10 cellular contexts compared by ENCODE assay signal in the genomic region with DNA sequence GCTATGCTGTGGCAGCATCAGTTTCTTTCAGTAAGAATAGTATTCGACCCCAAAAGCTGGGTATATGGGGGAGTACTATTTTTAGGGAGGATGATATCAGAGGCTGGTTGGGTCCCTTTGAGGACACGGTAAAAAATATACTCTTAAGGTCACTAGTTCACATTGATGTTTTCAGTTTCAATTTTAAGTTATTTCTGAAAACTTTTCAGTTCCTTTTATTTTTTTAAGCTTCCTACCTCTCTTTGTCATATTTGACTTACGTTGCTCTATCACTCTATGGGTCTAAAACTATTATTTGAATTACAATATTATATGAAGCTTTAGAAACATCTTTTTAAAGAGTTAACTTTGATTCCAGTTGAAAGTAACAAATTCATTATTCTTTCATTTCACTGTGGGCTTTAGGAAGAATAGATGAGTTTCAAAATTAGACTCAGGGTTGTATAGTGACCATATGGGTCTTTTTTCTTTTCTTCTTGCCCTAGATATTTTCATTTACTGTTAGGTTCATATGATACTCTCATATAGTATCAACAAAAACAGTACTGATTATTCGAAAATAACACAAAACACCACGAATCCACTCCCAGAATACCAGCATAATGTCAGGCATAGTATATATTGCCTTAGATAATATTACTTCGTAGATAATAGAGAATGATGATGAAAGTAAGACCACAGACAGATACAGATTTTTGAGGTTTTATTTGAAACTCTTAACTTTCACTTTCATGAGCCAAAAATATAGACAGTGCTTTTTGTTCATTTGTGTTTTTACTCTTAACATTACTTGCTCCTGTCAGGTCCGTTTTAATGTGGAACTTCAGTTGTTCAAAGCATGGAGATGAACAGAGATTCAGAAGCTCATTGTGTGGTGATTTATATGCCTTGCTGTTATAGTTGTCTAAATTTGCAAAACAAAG. TPM values are rescaled to one million over a fixed set of nuclear protein-coding genes. Genes with fewer than 3 reads are reported as not detected.
DNase-seq lines count a peak whose midpoint lies in the region; ATAC-seq and TF ChIP-seq lines count a peak whose summit lies in the region.
"Had no signal": no experiment of that assay in that cellular context is flagged by ENCODE, and none has a peak within 500 bp of the region (broad histone marks: within the 10 kb centered on the region; RNA-seq: fewer than 3 reads in every experiment).

No MANE protein-coding gene starts in this region.

- H3K27ac ChIP-seq in SJSA1 = 0 out of 2 replicates have a peak overlapping the region, but pooled peaks have one; percentile 5
- H3K27ac ChIP-seq: left lung had no signal

- 0 out of 2 replicates have a peak, but pooled peaks cover 3% of the 10 kb centered on the region for H3K36me3 ChIP-seq in SJSA1
- H3K36me3 ChIP-seq in Caco-2 (ENCODE audit: control insufficient read depth, insufficient read depth, low read length) = no peaks in the 10 kb centered on the region
- H3K36me3 ChIP-seq: left lung had no signal

- H3K27me3 ChIP-seq in SJSA1 (replicated peaks) = no peaks in the 10 kb centered on the region
- no peaks in the 10 kb centered on the region for H3K27me3 ChIP-seq in Caco-2 (replicated peaks; ENCODE audit: control insufficient read depth, insufficient read depth, low read length)
- H3K27me3 ChIP-seq: left lung had no signal

- intact Hi-C loops in activated naive CD4-positive, alpha-beta T cell treated with anti-CD3 and anti-CD28 coated beads for 36 hours (cut with micrococcal nuclease) = loop anchor here (1.0 kb wide), 1 partner anchor 171 kb away; no protein-coding TSS in a partner anchor
- intact Hi-C loops in Caco-2 (cut with micrococcal nuclease; ENCODE audit: unreplicated experiment) = no loop called here

- H3K4me3 Mint-ChIP-seq in activated naive CD4-positive, alpha-beta T cell treated with anti-CD3 and anti-CD28 coated beads for 36 hours = peak overlapping the region; percentile 42
- peak overlapping the region; percentile 69 to 73 for H3K4me3 Mint-ChIP-seq in stimulated activated naive CD8-positive, alpha-beta T cell treated with anti-CD3 and anti-CD28 coated beads, Interleukin-15, amount 100 ng/mL, for 72 hours
- no peak overlapping the region for H3K4me3 Mint-ChIP-seq in Caco-2 (ENCODE audit: unreplicated experiment)

- peak; percentile 88 for ATAC-seq in HG02943 (IDR thresholded peaks at IDR 0.05; ENCODE audit: low read depth, unreplicated experiment)
- ATAC-seq in stimulated activated naive CD8-positive, alpha-beta T cell treated with anti-CD3 and anti-CD28 coated beads, Interleukin-15, amount 100 ng/mL, for 72 hours = peak; percentile 64
- ATAC-seq: left lung had no signal

- peaks cover 2% of the 10 kb centered on the region for H3K27me3 Mint-ChIP-seq in activated naive CD4-positive, alpha-beta T cell treated with anti-CD3 and anti-CD28 coated beads for 36 hours (ENCODE audit: low read depth)
- no peaks in the 10 kb centered on the region for H3K27me3 Mint-ChIP-seq in stimulated activated naive CD8-positive, alpha-beta T cell treated with anti-CD3 and anti-CD28 coated beads, Interleukin-15, amount 100 ng/mL, for 72 hours
- no peaks in the 10 kb centered on the region for H3K27me3 Mint-ChIP-seq in Caco-2 (ENCODE audit: insufficient read depth, unreplicated experiment)

- H3K9me3 Mint-ChIP-seq in activated naive CD4-positive, alpha-beta T cell treated with anti-CD3 and anti-CD28 coated beads for 36 hours = peaks cover 16% of the 10 kb centered on the region
- peaks cover 18 to 19% of the 10 kb centered on the region in 2 donors for H3K9me3 Mint-ChIP-seq in stimulated activated naive CD8-positive, alpha-beta T cell treated with anti-CD3 and anti-CD28 coated beads, Interleukin-15, amount 100 ng/mL, for 72 hours
- H3K9me3 Mint-ChIP-seq in Caco-2 (ENCODE audit: unreplicated experiment) = peaks cover 16% of the 10 kb centered on the region

- peaks cover 15% of the 10 kb centered on the region for H3K36me3 Mint-ChIP-seq in activated naive CD4-positive, alpha-beta T cell treated with anti-CD3 and anti-CD28 coated beads for 36 hours (ENCODE audit: low read depth)
- H3K36me3 Mint-ChIP-seq in Caco-2 (ENCODE audit: insufficient read depth, unreplicated experiment) = peaks cover 5% of the 10 kb centered on the region

- H3K4me3 ChIP-seq in SJSA1 = peak overlapping the region; percentile 1; the same call in 1 of the 2 replicates
- H3K4me3 ChIP-seq in Caco-2 (ENCODE audit: low read depth, low read length) = no peak overlapping the region
- H3K4me3 ChIP-seq: left lung had no signal

- POLR2A ChIA-PET in Caco-2 (lab: Charles Lee) = no interaction called here

- H3K27ac Mint-ChIP-seq in activated naive CD4-positive, alpha-beta T cell treated with anti-CD3 and anti-CD28 coated beads for 36 hours = no peak overlapping the region
- peak overlapping the region; percentile 20 to 84 for H3K27ac Mint-ChIP-seq in stimulated activated naive CD8-positive, alpha-beta T cell treated with anti-CD3 and anti-CD28 coated beads, Interleukin-15, amount 100 ng/mL, for 72 hours
- no peak overlapping the region for H3K27ac Mint-ChIP-seq in Caco-2 (ENCODE audit: unreplicated experiment)

- no peak for TF ChIP-seq CTCF in Caco-2 (IDR thresholded peaks at IDR 0.05; ENCODE audit: insufficient read depth in 1 of 2, low read depth in 1 of 2, low read length in 1 of 2, severe bottlenecking in 1 of 2, unreplicated experiment in 1 of 2)

- BruUV-seq in Caco-2 (replicated peaks; lab: Mats Ljungman, UMichigan) = no TSS peak

- H3K4me1 Mint-ChIP-seq in activated naive CD4-positive, alpha-beta T cell treated with anti-CD3 and anti-CD28 coated beads for 36 hours (ENCODE audit: low read depth) = peaks cover 25% of the 10 kb centered on the region
- peaks cover 48% of the 10 kb centered on the region for H3K4me1 Mint-ChIP-seq in stimulated activated naive CD8-positive, alpha-beta T cell treated with anti-CD3 and anti-CD28 coated beads, Interleukin-15, amount 100 ng/mL, for 72 hours
- H3K4me1 Mint-ChIP-seq in Caco-2 (ENCODE audit: low read depth, unreplicated experiment) = peaks cover 22% of the 10 kb centered on the region

- H3K9me3 ChIP-seq in SJSA1 (replicated peaks) (no peaks in the 10 kb centered on the region), Caco-2 (no peaks in the 10 kb centered on the region; the same call in 1 of the 2 replicates)
- H3K9me3 ChIP-seq: left lung had no signal

- peaks cover 12% of the 10 kb centered on the region for H3K4me1 ChIP-seq in SJSA1 (replicated peaks)
- peaks cover 10% of the 10 kb centered on the region; the same call in 1 of the 2 replicates for H3K4me1 ChIP-seq in Caco-2

- CTCF ChIA-PET in activated naive CD4-positive, alpha-beta T cell treated with anti-CD3 and anti-CD28 coated beads for 36 hours (lab: Charles Lee) = interaction anchor here (0.9 kb wide), 1 partner anchor 539 kb away, joined by 3 read pairs; no protein-coding TSS in a partner anchor
- CTCF ChIA-PET in Caco-2 (lab: Charles Lee) = no interaction called here

- DNase-seq in activated naive CD4-positive, alpha-beta T cell treated with anti-CD3 and anti-CD28 coated beads for 36 hours = no peak
- no peak for DNase-seq in activated naive CD4-positive, alpha-beta T cell treated with Interleukin-2 at 50 U/mL for 16 hours
- DNase-seq in SJSA1 (ENCODE audit: low read depth in 1 of 2, low spot score in 2 of 2) (no peak), SK-N-DZ (ENCODE audit: low spot score) (no peak), Caco-2 (no peak), HCEC 1CT (no peak)
- no peak for DNase-seq in stimulated activated naive CD8-positive, alpha-beta T cell treated with anti-CD3 and anti-CD28 coated beads, Interleukin-15, amount 100 ng/mL, for 72 hours
- DNase-seq: left lung, NCI-H1694 treated with DMSO at 0.1 percent for 48 hours had no signal

RNA-seq across cellular contexts. Expression of a gene that starts 9.8 kb away (rescaled TPM):
- 1 to 10 TPM in 1 of 2 experiments, under 1 TPM in 1; 0.79 to 1.2 TPM for total RNA-seq in activated naive CD4-positive, alpha-beta T cell treated with anti-CD3 and anti-CD28 coated beads for 36 hours
- 17.6 and 20.8 TPM in 2 replicates for total RNA-seq in SJSA1 (2014; rRNA removed; shearing (Covaris generic))
- 1.6 and 3.9 TPM in 2 replicates for polyA plus RNA-seq in SK-N-DZ (2014; cell fraction: cytosol; rRNA removed)
- polyA plus RNA-seq in SK-N-DZ (2014; cell fraction: nucleus; rRNA removed) = 1.8 and 5.4 TPM in 2 replicates
- total RNA-seq in Caco-2 (2022) = 4.3 and 4.4 TPM in 2 replicates

Comparison
In these comparisons a context has a peak if more than half of its experiments do, and no peak if none do; other contexts are left out.
1. H3K27ac Mint-ChIP-seq: peak in stimulated activated naive CD8-positive, alpha-beta T cell treated with anti-CD3 and anti-CD28 coated beads, Interleukin-15, amount 100 ng/mL, for 72 hours (2 of 2); none in activated naive CD4-positive, alpha-beta T cell treated with anti-CD3 and anti-CD28 coated beads for 36 hours (single experiment) and Caco-2 (single experiment).